ENCODE assay signal across 10 cellular contexts in the genomic region with DNA sequence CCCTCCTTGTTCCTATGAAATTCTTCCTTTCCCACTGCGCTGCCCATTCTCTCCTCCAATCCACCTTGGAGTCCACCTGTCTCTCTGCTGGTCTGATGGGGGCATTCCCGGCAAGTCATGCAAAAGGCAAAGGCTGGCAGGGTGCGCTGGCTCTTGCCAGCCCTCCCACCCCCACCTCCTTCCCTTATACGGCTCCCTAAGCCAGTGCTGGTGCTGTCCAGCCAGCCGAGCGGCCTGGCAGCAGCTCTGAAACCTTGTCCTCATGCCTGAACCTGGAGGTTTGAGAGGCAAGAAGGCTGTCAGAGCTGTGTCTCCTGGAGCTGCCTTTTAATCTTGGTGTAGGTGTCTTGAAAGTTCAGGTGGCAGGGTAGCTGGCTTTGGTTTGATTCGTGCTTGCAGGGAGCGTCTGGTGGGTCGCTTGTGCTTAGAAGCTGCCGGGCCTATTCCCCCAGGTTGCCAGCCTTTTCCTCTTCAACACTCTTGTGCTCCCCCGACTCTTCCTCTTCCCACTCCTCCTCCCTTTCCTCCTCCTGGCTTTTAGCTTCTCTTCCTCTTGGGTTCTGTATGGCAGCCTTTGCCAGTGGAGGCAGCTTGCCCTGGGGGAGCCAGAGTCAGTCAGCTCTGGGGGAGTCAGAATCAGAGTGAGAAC. TPM values are rescaled to one million over a fixed set of nuclear protein-coding genes. Genes with fewer than 3 reads are reported as not detected.
DNase-seq lines count a peak whose midpoint lies in the region; ATAC-seq, FAIRE-seq and TF ChIP-seq lines count a peak whose summit lies in the region.
"Had no signal": no experiment of that assay in that cellular context is flagged by ENCODE, and none has a peak within 500 bp of the region (broad histone marks: within the 10 kb centered on the region; RNA-seq: fewer than 3 reads in every experiment).

No MANE protein-coding gene starts in this region.

- no peak overlapping the region for H2AFZ ChIP-seq in astrocyte (ENCODE audit: low read depth, low read length)

- H3K27ac Mint-ChIP-seq in astrocyte (ENCODE audit: unreplicated experiment), result peak overlapping the region; percentile 69

- H3K79me2 ChIP-seq in astrocyte (ENCODE audit: insufficient read depth, low read length), result no peaks in the 10 kb centered on the region

- H3K27ac ChIP-seq in astrocyte (ENCODE audit: low read depth, low read length) (no peak overlapping the region), skeletal muscle tissue (ENCODE audit: low read depth, low read length) (no peak overlapping the region)

- no peak for TF ChIP-seq CTCF in astrocyte (IDR thresholded peaks at IDR 0.05; ENCODE audit: insufficient read depth, low read depth, low read length)

- peak overlapping the region; percentile 60 for H3K4me3 ChIP-seq in astrocyte (ENCODE audit: insufficient read depth, low read depth, low read length)
- peak overlapping the region; percentile 64 to 71 (median 66) for H3K4me3 ChIP-seq in skeletal muscle tissue (ENCODE audit: low read length in 3 of 3)

- H3K27me3 Mint-ChIP-seq in astrocyte (ENCODE audit: low read depth, unreplicated experiment), result peaks cover 43% of the 10 kb centered on the region

- H3K9me3 Mint-ChIP-seq in astrocyte (ENCODE audit: unreplicated experiment), result no peaks in the 10 kb centered on the region

- no peak for ATAC-seq in HG02571 (IDR thresholded peaks at IDR 0.05; ENCODE audit: unreplicated experiment)

- DNase-seq in DMS79 treated with DMSO at 0.1 percent for 48 hours (lab: John Stamatoyannopoulos, UW), result peak; percentile 20
- no peak for DNase-seq in DMS79 (lab: John Stamatoyannopoulos, UW)
- DNase-seq in astrocyte (ENCODE audit: low read depth), result no peak
- DNase-seq in iPS-NIHi11 (ENCODE audit: low spot score), result peak; percentile 55
- DNase-seq in CD1c-positive myeloid dendritic cell (ENCODE audit: extremely low spot score), result no peak
- DNase-seq in stimulated activated CD8-positive, alpha-beta memory T cell treated with anti-CD3 and anti-CD28 coated beads, Interleukin-4, amount 100 ng/mL, for 48 hours, result no peak
- DNase-seq: activated gamma-delta T cell treated with Interleukin-2 at 50 U/mL for 16 hours had no signal

- H3K4me3 Mint-ChIP-seq in astrocyte (ENCODE audit: unreplicated experiment), result peak overlapping the region; percentile 85

- peaks cover 3% of the 10 kb centered on the region for H3K36me3 Mint-ChIP-seq in astrocyte (ENCODE audit: low read depth, unreplicated experiment)

- H4K20me1 ChIP-seq in astrocyte (ENCODE audit: insufficient read depth, low read length), result peaks cover 5% of the 10 kb centered on the region

- peak overlapping the region; percentile 94 for H3K4me2 ChIP-seq in astrocyte (ENCODE audit: low read length)

- H3K4me1 ChIP-seq in astrocyte (ENCODE audit: insufficient read depth, low read length) (peaks cover 37% of the 10 kb centered on the region), skeletal muscle tissue (ENCODE audit: control insufficient read depth in 3 of 3, insufficient read depth in 3 of 3, low read length in 3 of 3) (peaks cover 34 to 40% (median 39%) of the 10 kb centered on the region in 3 donors)

- H3K4me1 Mint-ChIP-seq in astrocyte (ENCODE audit: low read depth, unreplicated experiment), result peaks cover 28% of the 10 kb centered on the region

- H3K36me3 ChIP-seq in astrocyte (ENCODE audit: insufficient read depth, low read length) (no peaks in the 10 kb centered on the region), skeletal muscle tissue (ENCODE audit: control insufficient read depth in 3 of 3, insufficient read depth in 3 of 3, low read length in 3 of 3) (no peaks in the 10 kb centered on the region)

- no peaks in the 10 kb centered on the region for H3K9me3 ChIP-seq in astrocyte (ENCODE audit: insufficient read depth, low read depth, low read length)
- H3K9me3 ChIP-seq in skeletal muscle tissue (ENCODE audit: control insufficient read depth in 3 of 3, low read length in 3 of 3), result no peaks in the 10 kb centered on the region

- FAIRE-seq in astrocyte (lab: Jason Lieb, UNC), result no peak
- FAIRE-seq: A204.1 had no signal

- H3K9ac ChIP-seq in astrocyte (ENCODE audit: low read length), result peak overlapping the region; percentile 36
- H3K9ac ChIP-seq in skeletal muscle tissue (ENCODE audit: low read depth in 1 of 3, low read length in 3 of 3), result peak overlapping the region in 2 of 3 donors; percentile 25 to 69

- H3K27me3 ChIP-seq in astrocyte (ENCODE audit: insufficient read depth, low read length) (peaks cover 16% of the 10 kb centered on the region), skeletal muscle tissue (ENCODE audit: control insufficient read depth in 3 of 3, insufficient read depth in 3 of 3, low read length in 3 of 3) (peaks cover 23 to 36% (median 26%) of the 10 kb centered on the region in 3 donors)

RNA-seq across cellular contexts. Expression of a gene that starts 0.7 kb away (rescaled TPM):
- total RNA-seq in astrocyte (11.0 and 18.3 TPM in 2 replicates), skeletal muscle tissue (2.6 TPM)

Comparison
In these comparisons a context has a peak if more than half of its experiments do, and no peak if none do; other contexts are left out.
1. DNase-seq: peak in DMS79 treated with DMSO at 0.1 percent for 48 hours (single experiment) and iPS-NIHi11 (single experiment); none in DMS79 (single experiment), astrocyte (single experiment), CD1c-positive myeloid dendritic cell (single experiment) and stimulated activated CD8-positive, alpha-beta memory T cell treated with anti-CD3 and anti-CD28 coated beads, Interleukin-4, amount 100 ng/mL, for 48 hours (single experiment).